1 cellular context compared by ENCODE assay signal in the genomic region with DNA sequence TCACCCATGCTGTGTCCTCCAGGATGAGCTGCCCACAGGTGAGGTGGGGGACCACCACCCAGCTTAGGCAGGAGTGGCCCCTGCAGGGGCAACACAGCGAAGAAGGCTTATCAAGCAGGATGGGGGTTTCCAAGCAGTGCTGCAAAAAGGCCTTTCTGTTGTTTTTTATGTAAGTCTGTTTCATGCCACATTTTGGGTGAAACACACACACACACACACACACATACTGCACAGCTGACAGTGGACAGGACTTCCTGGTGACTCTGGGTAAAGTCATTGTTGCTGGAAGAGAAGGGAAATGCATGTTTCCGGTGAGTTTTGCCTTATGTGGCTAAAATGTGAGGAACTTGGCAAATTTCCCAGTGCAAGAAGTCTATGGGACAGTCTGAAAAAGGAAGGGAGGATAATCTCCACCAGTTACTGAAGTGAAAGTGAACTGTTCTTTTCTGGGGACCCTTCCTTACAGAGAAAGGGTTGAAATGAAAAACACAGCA.
TF ChIP-seq lines count a peak whose summit lies in the region.

No MANE protein-coding gene starts in this region.

TF ChIP-seq in HepG2, 621 proteins besides CTCF, POLR2A, EP300 and RAD21 (continued from another document and continues in another):
- TF ChIP-seq, protein P1, sequence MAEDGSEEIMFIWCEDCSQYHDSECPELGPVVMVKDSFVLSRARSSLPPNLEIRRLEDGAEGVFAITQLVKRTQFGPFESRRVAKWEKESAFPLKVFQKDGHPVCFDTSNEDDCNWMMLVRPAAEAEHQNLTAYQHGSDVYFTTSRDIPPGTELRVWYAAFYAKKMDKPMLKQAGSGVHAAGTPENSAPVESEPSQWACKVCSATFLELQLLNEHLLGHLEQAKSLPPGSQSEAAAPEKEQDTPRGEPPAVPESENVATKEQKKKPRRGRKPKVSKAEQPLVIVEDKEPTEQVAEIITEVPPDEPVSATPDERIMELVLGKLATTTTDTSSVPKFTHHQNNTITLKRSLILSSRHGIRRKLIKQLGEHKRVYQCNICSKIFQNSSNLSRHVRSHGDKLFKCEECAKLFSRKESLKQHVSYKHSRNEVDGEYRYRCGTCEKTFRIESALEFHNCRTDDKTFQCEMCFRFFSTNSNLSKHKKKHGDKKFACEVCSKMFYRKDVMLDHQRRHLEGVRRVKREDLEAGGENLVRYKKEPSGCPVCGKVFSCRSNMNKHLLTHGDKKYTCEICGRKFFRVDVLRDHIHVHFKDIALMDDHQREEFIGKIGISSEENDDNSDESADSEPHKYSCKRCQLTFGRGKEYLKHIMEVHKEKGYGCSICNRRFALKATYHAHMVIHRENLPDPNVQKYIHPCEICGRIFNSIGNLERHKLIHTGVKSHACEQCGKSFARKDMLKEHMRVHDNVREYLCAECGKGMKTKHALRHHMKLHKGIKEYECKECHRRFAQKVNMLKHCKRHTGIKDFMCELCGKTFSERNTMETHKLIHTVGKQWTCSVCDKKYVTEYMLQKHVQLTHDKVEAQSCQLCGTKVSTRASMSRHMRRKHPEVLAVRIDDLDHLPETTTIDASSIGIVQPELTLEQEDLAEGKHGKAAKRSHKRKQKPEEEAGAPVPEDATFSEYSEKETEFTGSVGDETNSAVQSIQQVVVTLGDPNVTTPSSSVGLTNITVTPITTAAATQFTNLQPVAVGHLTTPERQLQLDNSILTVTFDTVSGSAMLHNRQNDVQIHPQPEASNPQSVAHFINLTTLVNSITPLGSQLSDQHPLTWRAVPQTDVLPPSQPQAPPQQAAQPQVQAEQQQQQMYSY (CRISPR knock-in tag; IDR thresholded peaks at IDR 0.05): no peak
- TF ChIP-seq ZNF160 (CRISPR knock-in tag; IDR thresholded peaks at IDR 0.05) (no peak), ZNF761 (CRISPR knock-in tag; conservative IDR thresholded peaks at IDR 0.05) (no peak), ZKSCAN5 (CRISPR knock-in tag; IDR thresholded peaks at IDR 0.05) (no peak), KLF11 (CRISPR knock-in tag; IDR thresholded peaks at IDR 0.05) (no peak), ZNF530 (CRISPR knock-in tag; IDR thresholded peaks at IDR 0.05; ENCODE audit: low read depth) (no peak), HNRNPK (IDR thresholded peaks at IDR 0.05; ENCODE audit: low read depth, low read length, poor library complexity, severe bottlenecking) (no peak), MIER3 (CRISPR knock-in tag; IDR thresholded peaks at IDR 0.05; ENCODE audit: borderline replicate concordance) (peak; percentile 24; the same call in 1 of the 2 replicates), CBFB (CRISPR knock-in tag; IDR thresholded peaks at IDR 0.05) (no peak), ZMYM4 (CRISPR knock-in tag; IDR thresholded peaks at IDR 0.05) (peak; percentile 45), ZFP1 (CRISPR knock-in tag; IDR thresholded peaks at IDR 0.05) (no peak), NR2F6 (IDR thresholded peaks at IDR 0.05) (no peak), NR2F6 (CRISPR knock-in tag; IDR thresholded peaks at IDR 0.05) (0 out of 2 replicates have a peak, but pooled peaks have one; percentile 35), GATAD1 (CRISPR knock-in tag; IDR thresholded peaks at IDR 0.05) (0 out of 2 replicates have a peak, but pooled peaks have one; percentile 43), ZFP62 (CRISPR knock-in tag; IDR thresholded peaks at IDR 0.05) (no peak), SOX6 (IDR thresholded peaks at IDR 0.05) (no peak), SOX6 (CRISPR knock-in tag; IDR thresholded peaks at IDR 0.05) (peak; percentile 68), GTF2F1 (IDR thresholded peaks at IDR 0.05; ENCODE audit: low read length) (no peak), NFE2 (CRISPR knock-in tag; IDR thresholded peaks at IDR 0.05) (no peak), FOSL2 (CRISPR knock-in tag; IDR thresholded peaks at IDR 0.05) (0 out of 2 replicates have a peak, but pooled peaks have one; percentile 33), PHF20 (CRISPR knock-in tag; IDR thresholded peaks at IDR 0.05) (no peak)
- TF ChIP-seq, protein P2, sequence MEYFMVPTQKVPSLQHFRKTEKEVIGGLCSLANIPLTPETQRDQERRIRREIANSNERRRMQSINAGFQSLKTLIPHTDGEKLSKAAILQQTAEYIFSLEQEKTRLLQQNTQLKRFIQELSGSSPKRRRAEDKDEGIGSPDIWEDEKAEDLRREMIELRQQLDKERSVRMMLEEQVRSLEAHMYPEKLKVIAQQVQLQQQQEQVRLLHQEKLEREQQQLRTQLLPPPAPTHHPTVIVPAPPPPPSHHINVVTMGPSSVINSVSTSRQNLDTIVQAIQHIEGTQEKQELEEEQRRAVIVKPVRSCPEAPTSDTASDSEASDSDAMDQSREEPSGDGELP (IDR thresholded peaks at IDR 0.05; ENCODE audit: borderline replicate concordance, low read depth): peak; percentile 93
- TF ChIP-seq, protein P3, sequence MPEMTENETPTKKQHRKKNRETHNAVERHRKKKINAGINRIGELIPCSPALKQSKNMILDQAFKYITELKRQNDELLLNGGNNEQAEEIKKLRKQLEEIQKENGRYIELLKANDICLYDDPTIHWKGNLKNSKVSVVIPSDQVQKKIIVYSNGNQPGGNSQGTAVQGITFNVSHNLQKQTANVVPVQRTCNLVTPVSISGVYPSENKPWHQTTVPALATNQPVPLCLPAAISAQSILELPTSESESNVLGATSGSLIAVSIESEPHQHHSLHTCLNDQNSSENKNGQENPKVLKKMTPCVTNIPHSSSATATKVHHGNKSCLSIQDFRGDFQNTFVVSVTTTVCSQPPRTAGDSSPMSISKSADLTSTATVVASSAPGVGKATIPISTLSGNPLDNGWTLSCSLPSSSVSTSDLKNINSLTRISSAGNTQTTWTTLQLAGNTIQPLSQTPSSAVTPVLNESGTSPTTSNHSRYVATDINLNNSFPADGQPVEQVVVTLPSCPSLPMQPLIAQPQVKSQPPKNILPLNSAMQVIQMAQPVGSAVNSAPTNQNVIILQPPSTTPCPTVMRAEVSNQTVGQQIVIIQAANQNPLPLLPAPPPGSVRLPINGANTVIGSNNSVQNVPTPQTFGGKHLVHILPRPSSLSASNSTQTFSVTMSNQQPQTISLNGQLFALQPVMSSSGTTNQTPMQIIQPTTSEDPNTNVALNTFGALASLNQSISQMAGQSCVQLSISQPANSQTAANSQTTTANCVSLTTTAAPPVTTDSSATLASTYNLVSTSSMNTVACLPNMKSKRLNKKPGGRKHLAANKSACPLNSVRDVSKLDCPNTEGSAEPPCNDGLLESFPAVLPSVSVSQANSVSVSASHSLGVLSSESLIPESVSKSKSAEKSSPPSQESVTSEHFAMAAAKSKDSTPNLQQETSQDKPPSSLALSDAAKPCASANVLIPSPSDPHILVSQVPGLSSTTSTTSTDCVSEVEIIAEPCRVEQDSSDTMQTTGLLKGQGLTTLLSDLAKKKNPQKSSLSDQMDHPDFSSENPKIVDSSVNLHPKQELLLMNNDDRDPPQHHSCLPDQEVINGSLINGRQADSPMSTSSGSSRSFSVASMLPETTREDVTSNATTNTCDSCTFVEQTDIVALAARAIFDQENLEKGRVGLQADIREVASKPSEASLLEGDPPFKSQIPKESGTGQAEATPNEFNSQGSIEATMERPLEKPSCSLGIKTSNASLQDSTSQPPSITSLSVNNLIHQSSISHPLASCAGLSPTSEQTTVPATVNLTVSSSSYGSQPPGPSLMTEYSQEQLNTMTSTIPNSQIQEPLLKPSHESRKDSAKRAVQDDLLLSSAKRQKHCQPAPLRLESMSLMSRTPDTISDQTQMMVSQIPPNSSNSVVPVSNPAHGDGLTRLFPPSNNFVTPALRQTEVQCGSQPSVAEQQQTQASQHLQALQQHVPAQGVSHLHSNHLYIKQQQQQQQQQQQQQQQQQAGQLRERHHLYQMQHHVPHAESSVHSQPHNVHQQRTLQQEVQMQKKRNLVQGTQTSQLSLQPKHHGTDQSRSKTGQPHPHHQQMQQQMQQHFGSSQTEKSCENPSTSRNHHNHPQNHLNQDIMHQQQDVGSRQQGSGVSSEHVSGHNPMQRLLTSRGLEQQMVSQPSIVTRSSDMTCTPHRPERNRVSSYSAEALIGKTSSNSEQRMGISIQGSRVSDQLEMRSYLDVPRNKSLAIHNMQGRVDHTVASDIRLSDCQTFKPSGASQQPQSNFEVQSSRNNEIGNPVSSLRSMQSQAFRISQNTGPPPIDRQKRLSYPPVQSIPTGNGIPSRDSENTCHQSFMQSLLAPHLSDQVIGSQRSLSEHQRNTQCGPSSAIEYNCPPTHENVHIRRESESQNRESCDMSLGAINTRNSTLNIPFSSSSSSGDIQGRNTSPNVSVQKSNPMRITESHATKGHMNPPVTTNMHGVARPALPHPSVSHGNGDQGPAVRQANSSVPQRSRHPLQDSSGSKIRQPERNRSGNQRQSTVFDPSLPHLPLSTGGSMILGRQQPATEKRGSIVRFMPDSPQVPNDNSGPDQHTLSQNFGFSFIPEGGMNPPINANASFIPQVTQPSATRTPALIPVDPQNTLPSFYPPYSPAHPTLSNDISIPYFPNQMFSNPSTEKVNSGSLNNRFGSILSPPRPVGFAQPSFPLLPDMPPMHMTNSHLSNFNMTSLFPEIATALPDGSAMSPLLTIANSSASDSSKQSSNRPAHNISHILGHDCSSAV (CRISPR knock-in tag; IDR thresholded peaks at IDR 0.05; ENCODE audit: borderline replicate concordance): no peak
- TF ChIP-seq, protein P4, sequence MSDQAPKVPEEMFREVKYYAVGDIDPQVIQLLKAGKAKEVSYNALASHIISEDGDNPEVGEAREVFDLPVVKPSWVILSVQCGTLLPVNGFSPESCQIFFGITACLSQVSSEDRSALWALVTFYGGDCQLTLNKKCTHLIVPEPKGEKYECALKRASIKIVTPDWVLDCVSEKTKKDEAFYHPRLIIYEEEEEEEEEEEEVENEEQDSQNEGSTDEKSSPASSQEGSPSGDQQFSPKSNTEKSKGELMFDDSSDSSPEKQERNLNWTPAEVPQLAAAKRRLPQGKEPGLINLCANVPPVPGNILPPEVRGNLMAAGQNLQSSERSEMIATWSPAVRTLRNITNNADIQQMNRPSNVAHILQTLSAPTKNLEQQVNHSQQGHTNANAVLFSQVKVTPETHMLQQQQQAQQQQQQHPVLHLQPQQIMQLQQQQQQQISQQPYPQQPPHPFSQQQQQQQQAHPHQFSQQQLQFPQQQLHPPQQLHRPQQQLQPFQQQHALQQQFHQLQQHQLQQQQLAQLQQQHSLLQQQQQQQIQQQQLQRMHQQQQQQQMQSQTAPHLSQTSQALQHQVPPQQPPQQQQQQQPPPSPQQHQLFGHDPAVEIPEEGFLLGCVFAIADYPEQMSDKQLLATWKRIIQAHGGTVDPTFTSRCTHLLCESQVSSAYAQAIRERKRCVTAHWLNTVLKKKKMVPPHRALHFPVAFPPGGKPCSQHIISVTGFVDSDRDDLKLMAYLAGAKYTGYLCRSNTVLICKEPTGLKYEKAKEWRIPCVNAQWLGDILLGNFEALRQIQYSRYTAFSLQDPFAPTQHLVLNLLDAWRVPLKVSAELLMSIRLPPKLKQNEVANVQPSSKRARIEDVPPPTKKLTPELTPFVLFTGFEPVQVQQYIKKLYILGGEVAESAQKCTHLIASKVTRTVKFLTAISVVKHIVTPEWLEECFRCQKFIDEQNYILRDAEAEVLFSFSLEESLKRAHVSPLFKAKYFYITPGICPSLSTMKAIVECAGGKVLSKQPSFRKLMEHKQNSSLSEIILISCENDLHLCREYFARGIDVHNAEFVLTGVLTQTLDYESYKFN (CRISPR knock-in tag; conservative IDR thresholded peaks at IDR 0.05): peak; percentile 56
- TF ChIP-seq, protein P5, sequence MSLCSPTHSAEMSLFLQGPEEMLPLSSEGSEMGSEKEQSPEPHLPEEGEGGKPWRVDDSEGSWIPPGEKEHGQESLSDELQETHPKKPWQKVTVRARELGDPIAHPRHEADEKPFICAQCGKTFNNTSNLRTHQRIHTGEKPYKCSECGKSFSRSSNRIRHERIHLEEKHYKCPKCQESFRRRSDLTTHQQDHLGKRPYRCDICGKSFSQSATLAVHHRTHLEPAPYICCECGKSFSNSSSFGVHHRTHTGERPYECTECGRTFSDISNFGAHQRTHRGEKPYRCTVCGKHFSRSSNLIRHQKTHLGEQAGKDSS (CRISPR knock-in tag; IDR thresholded peaks at IDR 0.05; ENCODE audit: borderline replicate concordance, low read depth): no peak
- TF ChIP-seq, protein P6, sequence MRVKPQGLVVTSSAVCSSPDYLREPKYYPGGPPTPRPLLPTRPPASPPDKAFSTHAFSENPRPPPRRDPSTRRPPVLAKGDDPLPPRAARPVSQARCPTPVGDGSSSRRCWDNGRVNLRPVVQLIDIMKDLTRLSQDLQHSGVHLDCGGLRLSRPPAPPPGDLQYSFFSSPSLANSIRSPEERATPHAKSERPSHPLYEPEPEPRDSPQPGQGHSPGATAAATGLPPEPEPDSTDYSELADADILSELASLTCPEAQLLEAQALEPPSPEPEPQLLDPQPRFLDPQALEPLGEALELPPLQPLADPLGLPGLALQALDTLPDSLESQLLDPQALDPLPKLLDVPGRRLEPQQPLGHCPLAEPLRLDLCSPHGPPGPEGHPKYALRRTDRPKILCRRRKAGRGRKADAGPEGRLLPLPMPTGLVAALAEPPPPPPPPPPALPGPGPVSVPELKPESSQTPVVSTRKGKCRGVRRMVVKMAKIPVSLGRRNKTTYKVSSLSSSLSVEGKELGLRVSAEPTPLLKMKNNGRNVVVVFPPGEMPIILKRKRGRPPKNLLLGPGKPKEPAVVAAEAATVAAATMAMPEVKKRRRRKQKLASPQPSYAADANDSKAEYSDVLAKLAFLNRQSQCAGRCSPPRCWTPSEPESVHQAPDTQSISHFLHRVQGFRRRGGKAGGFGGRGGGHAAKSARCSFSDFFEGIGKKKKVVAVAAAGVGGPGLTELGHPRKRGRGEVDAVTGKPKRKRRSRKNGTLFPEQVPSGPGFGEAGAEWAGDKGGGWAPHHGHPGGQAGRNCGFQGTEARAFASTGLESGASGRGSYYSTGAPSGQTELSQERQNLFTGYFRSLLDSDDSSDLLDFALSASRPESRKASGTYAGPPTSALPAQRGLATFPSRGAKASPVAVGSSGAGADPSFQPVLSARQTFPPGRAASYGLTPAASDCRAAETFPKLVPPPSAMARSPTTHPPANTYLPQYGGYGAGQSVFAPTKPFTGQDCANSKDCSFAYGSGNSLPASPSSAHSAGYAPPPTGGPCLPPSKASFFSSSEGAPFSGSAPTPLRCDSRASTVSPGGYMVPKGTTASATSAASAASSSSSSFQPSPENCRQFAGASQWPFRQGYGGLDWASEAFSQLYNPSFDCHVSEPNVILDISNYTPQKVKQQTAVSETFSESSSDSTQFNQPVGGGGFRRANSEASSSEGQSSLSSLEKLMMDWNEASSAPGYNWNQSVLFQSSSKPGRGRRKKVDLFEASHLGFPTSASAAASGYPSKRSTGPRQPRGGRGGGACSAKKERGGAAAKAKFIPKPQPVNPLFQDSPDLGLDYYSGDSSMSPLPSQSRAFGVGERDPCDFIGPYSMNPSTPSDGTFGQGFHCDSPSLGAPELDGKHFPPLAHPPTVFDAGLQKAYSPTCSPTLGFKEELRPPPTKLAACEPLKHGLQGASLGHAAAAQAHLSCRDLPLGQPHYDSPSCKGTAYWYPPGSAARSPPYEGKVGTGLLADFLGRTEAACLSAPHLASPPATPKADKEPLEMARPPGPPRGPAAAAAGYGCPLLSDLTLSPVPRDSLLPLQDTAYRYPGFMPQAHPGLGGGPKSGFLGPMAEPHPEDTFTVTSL (CRISPR knock-in tag; IDR thresholded peaks at IDR 0.05; ENCODE audit: borderline replicate concordance): peak; percentile 48; the same call in 1 of the 2 replicates
- TF ChIP-seq, protein P7, sequence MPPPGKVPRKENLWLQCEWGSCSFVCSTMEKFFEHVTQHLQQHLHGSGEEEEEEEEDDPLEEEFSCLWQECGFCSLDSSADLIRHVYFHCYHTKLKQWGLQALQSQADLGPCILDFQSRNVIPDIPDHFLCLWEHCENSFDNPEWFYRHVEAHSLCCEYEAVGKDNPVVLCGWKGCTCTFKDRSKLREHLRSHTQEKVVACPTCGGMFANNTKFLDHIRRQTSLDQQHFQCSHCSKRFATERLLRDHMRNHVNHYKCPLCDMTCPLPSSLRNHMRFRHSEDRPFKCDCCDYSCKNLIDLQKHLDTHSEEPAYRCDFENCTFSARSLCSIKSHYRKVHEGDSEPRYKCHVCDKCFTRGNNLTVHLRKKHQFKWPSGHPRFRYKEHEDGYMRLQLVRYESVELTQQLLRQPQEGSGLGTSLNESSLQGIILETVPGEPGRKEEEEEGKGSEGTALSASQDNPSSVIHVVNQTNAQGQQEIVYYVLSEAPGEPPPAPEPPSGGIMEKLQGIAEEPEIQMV (CRISPR knock-in tag; IDR thresholded peaks at IDR 0.05; ENCODE audit: low read depth): no peak
